9 cellular contexts compared by ENCODE assay signal in the genomic region with DNA sequence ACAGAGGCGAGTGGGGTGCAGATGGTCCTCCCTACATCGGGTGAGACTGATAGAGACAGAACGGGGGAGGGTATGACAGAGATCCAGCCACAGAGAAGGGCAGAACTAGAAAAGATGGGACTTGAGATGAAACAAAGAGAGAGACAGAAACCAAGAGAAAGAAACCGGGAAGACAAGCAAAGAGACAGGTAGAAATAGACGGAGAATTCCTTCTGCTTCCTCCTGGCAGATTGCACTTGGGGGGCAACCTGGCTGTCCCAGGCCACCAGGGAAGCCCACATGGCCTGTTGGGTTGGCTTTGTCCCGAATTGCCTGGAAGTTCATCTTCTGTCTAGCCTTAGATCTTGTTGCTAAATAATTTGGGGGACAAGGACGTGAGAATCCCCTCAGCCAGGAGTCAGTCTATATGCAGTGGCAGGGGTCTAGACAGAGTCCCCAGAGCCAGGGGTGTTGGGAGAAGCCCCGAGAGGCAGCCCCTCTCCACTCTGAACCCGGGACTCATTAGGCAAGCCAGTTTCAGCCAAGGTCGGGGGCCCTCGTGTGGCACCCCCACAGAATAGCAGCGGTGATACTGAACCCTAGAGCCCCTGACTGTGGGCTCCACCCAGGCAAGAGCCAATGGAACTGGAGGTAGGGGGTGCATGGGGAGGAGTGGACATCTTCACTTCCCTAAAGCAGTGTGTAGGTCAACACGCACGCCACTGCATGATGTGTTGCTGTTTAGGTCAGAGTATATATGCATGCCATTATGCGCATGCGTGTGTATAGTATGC. TPM values are rescaled to one million over a fixed set of nuclear protein-coding genes. Genes with fewer than 3 reads are reported as not detected.
DNase-seq lines count a peak whose midpoint lies in the region; ATAC-seq, FAIRE-seq and TF ChIP-seq lines count a peak whose summit lies in the region.
"Had no signal": no experiment of that assay in that cellular context is flagged by ENCODE, and none has a peak within 500 bp of the region (broad histone marks: within the 10 kb centered on the region; RNA-seq: fewer than 3 reads in every experiment).

No MANE protein-coding gene starts in this region.

- peak; percentile 5 to 28 (median 20) for TF ChIP-seq CTCF in keratinocyte (optimal IDR thresholded peaks at IDR 0.05 in 1 of 3, IDR thresholded peaks at IDR 0.05 in 1 of 3, conservative IDR thresholded peaks at IDR 0.05 in 1 of 3; ENCODE audit: extremely low read depth in 1 of 3, insufficient read depth in 2 of 3, low read length in 3 of 3)

- no peak overlapping the region for H3K4me3 ChIP-seq in keratinocyte (ENCODE audit: control insufficient read depth in 2 of 3, extremely low read depth in 1 of 3, insufficient read depth in 2 of 3, low read depth in 1 of 3, low read length in 3 of 3)
- no peak overlapping the region for H3K4me3 ChIP-seq in GM23248

- H3K4me1 ChIP-seq in keratinocyte (ENCODE audit: control insufficient read depth, extremely low read depth, insufficient read depth, low read length) (peaks cover 3% of the 10 kb centered on the region), GM23248 (ENCODE audit: insufficient read depth) (no peaks in the 10 kb centered on the region)

- no peak overlapping the region for H3K9ac ChIP-seq in keratinocyte (ENCODE audit: control insufficient read depth, extremely low read depth, insufficient read depth, low read length)
- no peak overlapping the region for H3K9ac ChIP-seq in GM23248

- DNase-seq in NCI-H146 (lab: John Stamatoyannopoulos, UW) (peak; percentile 37), NCI-H146 treated with DMSO at 0.1 percent for 48 hours (lab: John Stamatoyannopoulos, UW; ENCODE audit: unreplicated experiment) (no peak), RPMI8226 (peak; percentile 92), keratinocyte (ENCODE audit: low read depth, low spot score) (no peak), GM23248 (no peak)
- DNase-seq in activated naive CD4-positive, alpha-beta T cell treated with anti-CD3 and anti-CD28 coated beads, Interleukin-2, amount 10 ng/mL, durations not matched to agents 7 days and 5 days, result peak; percentile 85
- peak; percentile 75 for DNase-seq in stimulated activated CD8-positive, alpha-beta memory T cell treated with anti-CD3 and anti-CD28 coated beads, Interleukin-12 subunit alpha, Interleukin-12 subunit beta, amount 100 ng/mL, for 4 hours (ENCODE audit: low read depth)

- H3K27me3 ChIP-seq in keratinocyte (ENCODE audit: control insufficient read depth, extremely low read depth, insufficient read depth, low read length), result peaks cover 45% of the 10 kb centered on the region
- no peaks in the 10 kb centered on the region; the same call in 1 of the 2 replicates for H3K27me3 ChIP-seq in GM23248 (replicated peaks; ENCODE audit: insufficient read depth)

- H3K27ac ChIP-seq in keratinocyte (ENCODE audit: control insufficient read depth, insufficient read depth, low read length) (no peak overlapping the region), GM23248 (no peak overlapping the region)

- no peak overlapping the region for H2AFZ ChIP-seq in keratinocyte (ENCODE audit: control insufficient read depth, low read length)
- no peak overlapping the region for H2AFZ ChIP-seq in GM23248

- H3K27me3 Mint-ChIP-seq in activated naive CD4-positive, alpha-beta T cell treated with anti-CD3 and anti-CD28 coated beads, Interleukin-2, amount 10 ng/mL, durations not matched to agents 7 days and 5 days, result peaks cover 38% of the 10 kb centered on the region

- H3K9me3 ChIP-seq in keratinocyte (ENCODE audit: control insufficient read depth, low read depth, low read length), result no peaks in the 10 kb centered on the region
- H3K9me3 ChIP-seq in GM23248 (ENCODE audit: low read depth), result no peaks in the 10 kb centered on the region

- H3K36me3 ChIP-seq in keratinocyte (ENCODE audit: control insufficient read depth in 2 of 2, extremely low read depth in 1 of 2, insufficient read depth in 2 of 2, low read length in 2 of 2), result no peaks in the 10 kb centered on the region
- H3K36me3 ChIP-seq in GM23248 (ENCODE audit: low read depth), result no peaks in the 10 kb centered on the region

- WGBS in GM23248 (ENCODE audit: low coverage in 1 of 2, low lambda C conversion rate in 2 of 2, missing lambda C conversion rate in 2 of 2), 2 experiments, result 40 to 49% methylated on average over 16 of the region's 16 CpGs

- H3K79me2 ChIP-seq in keratinocyte (ENCODE audit: control insufficient read depth, insufficient read depth, low read length) (no peaks in the 10 kb centered on the region), GM23248 (ENCODE audit: insufficient read depth) (no peaks in the 10 kb centered on the region)

- CTCF ChIA-PET in activated naive CD4-positive, alpha-beta T cell treated with anti-CD3 and anti-CD28 coated beads, Interleukin-2, amount 10 ng/mL, durations not matched to agents 7 days and 5 days (lab: Charles Lee), result interaction anchor here (1.5 to 4.0 kb wide), 3 partner anchors 13 to 23 kb away, joined by 7 to 42 read pairs (median 11); a partner anchor contains a TSS

- H3K9me2 ChIP-seq in GM23248 (ENCODE audit: insufficient read depth), result no peaks in the 10 kb centered on the region

- H3K27ac Mint-ChIP-seq in activated naive CD4-positive, alpha-beta T cell treated with anti-CD3 and anti-CD28 coated beads, Interleukin-2, amount 10 ng/mL, durations not matched to agents 7 days and 5 days, result peak overlapping the region; percentile 87

- dilution Hi-C loops in keratinocyte (cut with MboI; ENCODE audit: extremely low pct_ligation_motif_present, low sequenced_read_pairs), result no loop called here

- H3K36me3 Mint-ChIP-seq in activated naive CD4-positive, alpha-beta T cell treated with anti-CD3 and anti-CD28 coated beads, Interleukin-2, amount 10 ng/mL, durations not matched to agents 7 days and 5 days, result peaks cover 46% of the 10 kb centered on the region

- H3K9me1 ChIP-seq in keratinocyte (ENCODE audit: control insufficient read depth, extremely low read depth, insufficient read depth, low read length), result no peaks in the 10 kb centered on the region

- no peaks in the 10 kb centered on the region for H3K9me3 Mint-ChIP-seq in activated naive CD4-positive, alpha-beta T cell treated with anti-CD3 and anti-CD28 coated beads, Interleukin-2, amount 10 ng/mL, durations not matched to agents 7 days and 5 days

- H4K20me1 ChIP-seq in keratinocyte (ENCODE audit: control insufficient read depth, extremely low read depth, insufficient read depth, low read length) (no peaks in the 10 kb centered on the region), GM23248 (ENCODE audit: insufficient read depth) (no peaks in the 10 kb centered on the region)

- H3F3A ChIP-seq in GM23248 (ENCODE audit: insufficient read depth), result no peaks in the 10 kb centered on the region

- peaks cover 30% of the 10 kb centered on the region for H3K4me1 Mint-ChIP-seq in activated naive CD4-positive, alpha-beta T cell treated with anti-CD3 and anti-CD28 coated beads, Interleukin-2, amount 10 ng/mL, durations not matched to agents 7 days and 5 days

- in situ Hi-C loops in GM23248 (cut with MboI), result no loop called here

- H3K4me3 Mint-ChIP-seq in activated naive CD4-positive, alpha-beta T cell treated with anti-CD3 and anti-CD28 coated beads, Interleukin-2, amount 10 ng/mL, durations not matched to agents 7 days and 5 days, result peak overlapping the region; percentile 99

- H3K4me2 ChIP-seq in keratinocyte (ENCODE audit: control insufficient read depth, extremely low read depth, insufficient read depth, low read depth, low read length) (no peak overlapping the region), GM23248 (ENCODE audit: unreplicated experiment) (no peak overlapping the region)

- peak; percentile 40 for ATAC-seq in HG02973 (IDR thresholded peaks at IDR 0.05; ENCODE audit: unreplicated experiment)

- FAIRE-seq in keratinocyte (lab: Jason Lieb, UNC), result no peak
- FAIRE-seq: A204.1 had no signal

RNA-seq across cellular contexts. Expression of a gene that starts 0.6 kb away (rescaled TPM):
- polyA plus RNA-seq in keratinocyte (0.02 to 0.10 TPM (median 0.04 TPM) in 3 replicates), GM23248 (2016; fragmentation: Nextera tagmentation; extraction: Ambion mirVana) (0.63 and 1.0 TPM in 2 replicates)
- polyA plus RNA-seq in keratinocyte (2011; ENCODE audit: low read depth), result not detected
- polyA plus RNA-seq in keratinocyte (2011; cell fraction: cytosol; rRNA removed), result not detected in 2 replicates
- polyA plus RNA-seq in keratinocyte (2011; cell fraction: nucleus; rRNA removed), result 0.22 and 0.36 TPM in 2 replicates
- 0.10 TPM in 1 of 2 replicates, not detected in the other for polyA plus RNA-seq in keratinocyte (2012; ENCODE audit: low replicate concordance)
- 0.22 TPM in 1 of 3 replicates, not detected in the others for polyA minus RNA-seq in keratinocyte
- not detected for polyA minus RNA-seq in keratinocyte (2011; cell fraction: cytosol; rRNA and poly(A)+ RNA removed)
- not detected in 2 replicates for polyA minus RNA-seq in keratinocyte (2011; cell fraction: nucleus; rRNA and poly(A)+ RNA removed)
- total RNA-seq in GM23248 (2014; rRNA removed; shearing (Covaris generic)), result under 0.01 and 0.76 TPM in 2 replicates

RNA-seq across cellular contexts. Expression of a gene that starts 22.8 kb away (rescaled TPM):
- 107 to 206 TPM (median 161 TPM) in 3 replicates for polyA plus RNA-seq in keratinocyte
- polyA plus RNA-seq in keratinocyte (2011; ENCODE audit: low read depth), result 113 TPM
- 99.9 and 137 TPM in 2 replicates for polyA plus RNA-seq in keratinocyte (2011; cell fraction: cytosol; rRNA removed)
- 65.9 and 75.0 TPM in 2 replicates for polyA plus RNA-seq in keratinocyte (2011; cell fraction: nucleus; rRNA removed)
- 90.7 and 125 TPM in 2 replicates for polyA plus RNA-seq in keratinocyte (2012; ENCODE audit: low replicate concordance)
- polyA minus RNA-seq in keratinocyte, result 28.7 to 77.6 TPM (median 57.7 TPM) in 3 replicates
- 36.6 TPM for polyA minus RNA-seq in keratinocyte (2011; cell fraction: cytosol; rRNA and poly(A)+ RNA removed)
- 11.6 and 18.3 TPM in 2 replicates for polyA minus RNA-seq in keratinocyte (2011; cell fraction: nucleus; rRNA and poly(A)+ RNA removed)
- total RNA-seq in GM23248 (2014; rRNA removed; shearing (Covaris generic)), result 48.7 and 57.1 TPM in 2 replicates
- 88.7 and 92.1 TPM in 2 replicates for polyA plus RNA-seq in GM23248 (2016; fragmentation: Nextera tagmentation; extraction: Ambion mirVana)

RNA-seq across cellular contexts. Expression of a gene that starts 48.5 kb away (rescaled TPM):
- polyA plus RNA-seq in keratinocyte, result not detected in 3 replicates
- polyA plus RNA-seq in keratinocyte (2011; ENCODE audit: low read depth), result not detected
- polyA plus RNA-seq in keratinocyte (2011; cell fraction: cytosol; rRNA removed), result not detected in 2 replicates
- not detected in 2 replicates for polyA plus RNA-seq in keratinocyte (2011; cell fraction: nucleus; rRNA removed)
- polyA plus RNA-seq in keratinocyte (2012; ENCODE audit: low replicate concordance), result not detected in 2 replicates
- polyA minus RNA-seq in keratinocyte, result not detected in 3 replicates
- polyA minus RNA-seq in keratinocyte (2011; cell fraction: cytosol; rRNA and poly(A)+ RNA removed), result not detected
- polyA minus RNA-seq in keratinocyte (2011; cell fraction: nucleus; rRNA and poly(A)+ RNA removed), result not detected in 2 replicates
- 0.38 TPM in 1 of 2 replicates, not detected in the other for total RNA-seq in GM23248 (2014; rRNA removed; shearing (Covaris generic))
- polyA plus RNA-seq in GM23248 (2016; fragmentation: Nextera tagmentation; extraction: Ambion mirVana), result not detected in 2 replicates

Comparison
In these comparisons a context has a peak if more than half of its experiments do, and no peak if none do; other contexts are left out.
1. DNase-seq: peak in NCI-H146 (single experiment), RPMI8226 (single experiment), activated naive CD4-positive, alpha-beta T cell treated with anti-CD3 and anti-CD28 coated beads, Interleukin-2, amount 10 ng/mL, durations not matched to agents 7 days and 5 days (single experiment) and stimulated activated CD8-positive, alpha-beta memory T cell treated with anti-CD3 and anti-CD28 coated beads, Interleukin-12 subunit alpha, Interleukin-12 subunit beta, amount 100 ng/mL, for 4 hours (single experiment); none in NCI-H146 treated with DMSO at 0.1 percent for 48 hours (single experiment), keratinocyte (single experiment) and GM23248 (single experiment).